8 cellular contexts compared by ENCODE assay signal in the genomic region with DNA sequence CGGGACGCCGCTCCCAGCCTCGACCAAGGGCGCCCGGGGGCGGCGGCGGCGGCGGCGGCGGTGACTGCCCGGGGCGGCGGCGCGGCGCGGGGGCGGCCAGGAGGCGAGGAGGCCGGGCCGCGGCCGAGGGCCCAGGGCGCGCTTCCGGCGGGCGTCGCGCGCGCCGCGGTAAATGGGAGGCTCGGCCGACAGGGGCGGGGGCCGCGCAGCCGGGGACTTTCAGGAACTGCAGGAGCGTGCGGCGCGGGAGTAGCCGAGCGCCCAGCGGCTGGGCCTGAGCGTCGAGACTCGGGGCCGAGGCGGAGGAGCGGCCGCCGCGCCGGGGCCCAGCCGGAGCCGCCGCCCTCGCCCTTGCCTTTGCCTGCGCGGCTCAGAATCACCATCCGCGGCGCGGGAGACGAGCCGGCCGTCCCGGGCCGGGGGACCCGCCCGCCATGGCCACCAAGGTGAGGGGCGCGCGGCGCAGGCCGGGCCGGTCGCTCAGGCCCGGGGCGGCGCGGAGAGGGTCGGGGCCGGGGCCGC. TPM values are rescaled to one million over a fixed set of nuclear protein-coding genes. Genes with fewer than 3 reads are reported as not detected.
DNase-seq lines count a peak whose midpoint lies in the region; ATAC-seq, FAIRE-seq and TF ChIP-seq lines count a peak whose summit lies in the region.

A gene (plus strand): TSS at position 246 of the 522 bp plus-strand sequence. CDS start 189 bp downstream, at position 435.

- peak within 1 kb of the TSS; percentile 86 for H3K27ac ChIP-seq in endothelial cell of umbilical vein (ENCODE audit: insufficient read depth, low read depth, low read length)

- BruUV-seq in endothelial cell of umbilical vein (replicated peaks; lab: Mats Ljungman, UMichigan): no TSS peak

- H3K36me3 ChIP-seq in endothelial cell of umbilical vein (ENCODE audit: control insufficient read depth in 2 of 2, extremely low read depth in 1 of 2, insufficient read depth in 2 of 2, low read length in 2 of 2): no peaks in the 10 kb centered on the region

- no peaks in the 10 kb centered on the region for H3K9me1 ChIP-seq in endothelial cell of umbilical vein (replicated peaks; ENCODE audit: control insufficient read depth, extremely low read depth, insufficient read depth, low read length)

- peak; percentile 50 for DNase-seq in AG09319 (ENCODE audit: extremely low read depth, low read depth)
- DNase-seq in NOMO-1 (lab: John Stamatoyannopoulos, UW; ENCODE audit: unreplicated experiment in 2 of 2): peak; percentile 76 to 77
- DNase-seq in activated T-cell treated with anti-CD3 and anti-CD28 coated beads for 1 hour (ENCODE audit: low read depth): peak; percentile 51
- DNase-seq in endothelial cell of umbilical vein (ENCODE audit: low read depth, low spot score): peak; percentile 65
- peak; percentile 68 for DNase-seq in midbrain (lab: John Stamatoyannopoulos, UW)
- DNase-seq in stimulated activated CD8-positive, alpha-beta memory T cell treated with anti-CD3 and anti-CD28 coated beads, Interleukin-4, amount 100 ng/mL, for 48 hours: peak; percentile 72

- dilution Hi-C loops in endothelial cell of umbilical vein (cut with MboI; ENCODE audit: extremely low pct_ligation_motif_present, low sequenced_read_pairs): no loop called here

- peaks cover 32% of the 10 kb centered on the region for H3K4me1 ChIP-seq in endothelial cell of umbilical vein (ENCODE audit: control insufficient read depth, extremely low read depth, insufficient read depth, low read length)

- H2AFZ ChIP-seq in endothelial cell of umbilical vein (ENCODE audit: low read depth, low read length): peak within 1 kb of the TSS; percentile 77

- ATAC-seq in GM18873 (IDR thresholded peaks at IDR 0.05; ENCODE audit: low FRiP score, unreplicated experiment): peak; percentile 42
- peak; percentile 57 for ATAC-seq in HG03108 (IDR thresholded peaks at IDR 0.05; ENCODE audit: unreplicated experiment)

- H3K9ac ChIP-seq in endothelial cell of umbilical vein (replicated peaks; ENCODE audit: extremely low read depth, insufficient read depth, low read length): peak within 1 kb of the TSS; percentile 98

- H3K9me3 ChIP-seq in endothelial cell of umbilical vein (replicated peaks; ENCODE audit: control insufficient read depth, insufficient read depth, low read length): no peaks in the 10 kb centered on the region

- no peak for FAIRE-seq in endothelial cell of umbilical vein (lab: Jason Lieb, UNC)

- TF ChIP-seq CTCF in AG09319 (IDR thresholded peaks at IDR 0.05; ENCODE audit: low read depth, low read length) (no peak), endothelial cell of umbilical vein (IDR thresholded peaks at IDR 0.05; ENCODE audit: extremely low read depth in 1 of 2, insufficient read depth in 1 of 2, low read depth in 1 of 2, low read length in 2 of 2) (no peak)

- intact Hi-C loops in endothelial cell of umbilical vein (cut with micrococcal nuclease): loop anchor here (1.0 to 5.0 kb wide), 2 partner anchors 67 to 244 kb away; no protein-coding TSS in a partner anchor

- no peaks in the 10 kb centered on the region for H3K27me3 ChIP-seq in endothelial cell of umbilical vein (ENCODE audit: control insufficient read depth in 2 of 2, insufficient read depth in 2 of 2, low read length in 2 of 2)

- H4K20me1 ChIP-seq in endothelial cell of umbilical vein (replicated peaks; ENCODE audit: control insufficient read depth, extremely low read depth, insufficient read depth, low read length): peaks cover 5% of the 10 kb centered on the region

- H3K4me3 ChIP-seq in endothelial cell of umbilical vein (replicated peaks in 1 of 3; ENCODE audit: insufficient read depth in 1 of 3, low read depth in 1 of 3, low read length in 3 of 3): peak within 1 kb of the TSS; percentile 50 to 99 (median 89)

- TF ChIP-seq POLR2A in endothelial cell of umbilical vein (IDR thresholded peaks at IDR 0.05; ENCODE audit: low read depth, low read length): peak; percentile 55

- peaks cover 37% of the 10 kb centered on the region for H3K79me2 ChIP-seq in endothelial cell of umbilical vein (ENCODE audit: control insufficient read depth, insufficient read depth, low read length)

- H3K4me2 ChIP-seq in endothelial cell of umbilical vein (ENCODE audit: insufficient read depth, low read length): peak within 1 kb of the TSS; percentile 97

- CTCF ChIA-PET in endothelial cell of umbilical vein (lab: Charles Lee): interaction anchor here (1.6 to 2.2 kb wide), 2 partner anchors 50 to 66 kb away, joined by 4 to 11 read pairs; no protein-coding TSS in a partner anchor

- POLR2A ChIA-PET in endothelial cell of umbilical vein (lab: Charles Lee): no interaction called here

TF ChIP-seq in endothelial cell of umbilical vein, 7 proteins besides CTCF, POLR2A, EP300 and RAD21:
- peak; percentile 32 for TF ChIP-seq POLR2AphosphoS5 (IDR thresholded peaks at IDR 0.05; ENCODE audit: insufficient read depth, low read depth, low read length)
- TF ChIP-seq, protein P1, sequence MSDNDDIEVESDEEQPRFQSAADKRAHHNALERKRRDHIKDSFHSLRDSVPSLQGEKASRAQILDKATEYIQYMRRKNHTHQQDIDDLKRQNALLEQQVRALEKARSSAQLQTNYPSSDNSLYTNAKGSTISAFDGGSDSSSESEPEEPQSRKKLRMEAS (IDR thresholded peaks at IDR 0.05; ENCODE audit: insufficient read depth, insufficient read length): peak; percentile 22
- no peak for TF ChIP-seq MYC (IDR thresholded peaks at IDR 0.05; ENCODE audit: low read depth, low read length)

RNA-seq across cellular contexts. Expression of the gene that starts here (rescaled TPM):
- total RNA-seq in endothelial cell of umbilical vein: 51.4 and 54.5 TPM in 2 replicates
- polyA plus RNA-seq in endothelial cell of umbilical vein: 22.7 and 27.5 TPM in 2 replicates
- polyA plus RNA-seq in endothelial cell of umbilical vein (2011; cell fraction: cytosol; rRNA removed): 37.3 and 40.2 TPM in 2 replicates
- 54.5 and 56.3 TPM in 2 replicates for polyA plus RNA-seq in endothelial cell of umbilical vein (2011; cell fraction: nucleus; rRNA removed)
- polyA plus RNA-seq in endothelial cell of umbilical vein (2012): 32.2 and 32.5 TPM in 2 replicates
- polyA minus RNA-seq in endothelial cell of umbilical vein: 27.5 and 29.1 TPM in 2 replicates
- polyA minus RNA-seq in endothelial cell of umbilical vein (2011; cell fraction: cytosol; rRNA and poly(A)+ RNA removed): 12.6 TPM
- 25.7 and 25.8 TPM in 2 replicates for polyA minus RNA-seq in endothelial cell of umbilical vein (2011; cell fraction: nucleus; rRNA and poly(A)+ RNA removed)

Comparison
In these comparisons a context has a peak if more than half of its experiments do, and no peak if none do; other contexts are left out.
1. Peak in every context shown above with its lines: DNase-seq, ATAC-seq, H3K4me3 ChIP-seq and H3K27ac ChIP-seq.